In genomic region chr11:282630-283360, GRCh38 we compare ENCODE assay signal across 15 cellular contexts. TPM values are rescaled to one million over a fixed set of nuclear protein-coding genes. Genes with fewer than 3 reads are reported as not detected.
DNase-seq lines count a peak whose midpoint lies in the region; ATAC-seq and TF ChIP-seq lines count a peak whose summit lies in the region.
"Had no signal": no experiment of that assay in that cellular context is flagged by ENCODE, and none has a peak within 500 bp of the region (broad histone marks: within the 10 kb centered on the region; RNA-seq: fewer than 3 reads in every experiment).

No MANE protein-coding gene starts in this region.

- no peaks in the 10 kb centered on the region for H3K9me2 ChIP-seq in GM23248 (ENCODE audit: insufficient read depth)

- peak overlapping the region; percentile 88 to 93 (median 90) for H3K4me3 Mint-ChIP-seq in CD4-positive, alpha-beta memory T cell
- peak overlapping the region; percentile 65 for H3K4me3 Mint-ChIP-seq in activated T-helper 2 cell treated with anti-CD3 and anti-CD28 coated beads, Interferon-gamma antibody, Interleukin-2, Interleukin-4, amounts not matched to agents 10 μg/mL and 5 μg/mL and 100 μg/mL, durations not matched to agents 14 hours and 24 hours and 36 hours (ENCODE audit: low read depth)

- no peak overlapping the region for H3K4me2 ChIP-seq in GM23248 (ENCODE audit: unreplicated experiment)

- DNase-seq in 8988T (peak; percentile 62), GM23248 (no peak), NCI-H345 treated with DMSO at 0.1 percent for 48 hours (lab: John Stamatoyannopoulos, UW; ENCODE audit: unreplicated experiment) (no peak), hypothalamus (lab: John Stamatoyannopoulos, UW) (no peak), foreskin keratinocyte (no peak)
- peak in 1 of 5 donors; percentile 14 for DNase-seq in CD4-positive, alpha-beta memory T cell
- DNase-seq in activated T-helper 2 cell treated with anti-CD3 and anti-CD28 coated beads, Interferon-gamma antibody, Interleukin-2, Interleukin-4, amounts not matched to agents 10 μg/mL and 5 μg/mL and 100 μg/mL, durations not matched to agents 14 hours and 24 hours and 36 hours (ENCODE audit: low spot score), result no peak
- DNase-seq: brain microvascular endothelial cell; effector CD8-positive, alpha-beta T cell; NCI-H187; NCI-H526 had no signal

- H4K20me1 ChIP-seq in GM23248 (ENCODE audit: insufficient read depth), result no peaks in the 10 kb centered on the region

- no peak for ATAC-seq in foreskin keratinocyte
- ATAC-seq: right cardiac atrium had no signal

- no peaks in the 10 kb centered on the region for H3K36me3 ChIP-seq in CD4-positive, alpha-beta memory T cell (ENCODE audit: insufficient read depth, low read length)
- no peaks in the 10 kb centered on the region for H3K36me3 ChIP-seq in GM23248 (ENCODE audit: low read depth)
- H3K36me3 ChIP-seq: brain microvascular endothelial cell had no signal

- H3K9ac ChIP-seq in GM23248, result no peak overlapping the region

- H3K9me3 ChIP-seq in CD4-positive, alpha-beta memory T cell (ENCODE audit: control insufficient read depth in 1 of 2, low read length in 2 of 2), result no peaks in the 10 kb centered on the region
- H3K9me3 ChIP-seq in mononuclear cell (ENCODE audit: low read depth, low read length), result no peaks in the 10 kb centered on the region
- H3K9me3 ChIP-seq in GM23248 (ENCODE audit: low read depth), result no peaks in the 10 kb centered on the region

- in situ Hi-C loops in GM23248 (cut with MboI), result no loop called here

- intact Hi-C loops in CD4-positive, alpha-beta memory T cell (cut with micrococcal nuclease), result no loop called here
- intact Hi-C loops in activated T-helper 2 cell treated with anti-CD3 and anti-CD28 coated beads, Interferon-gamma antibody, Interleukin-2, Interleukin-4, amounts not matched to agents 10 μg/mL and 5 μg/mL and 100 μg/mL, durations not matched to agents 14 hours and 24 hours and 36 hours (cut with micrococcal nuclease), result no loop called here

- H3K4me1 ChIP-seq in CD4-positive, alpha-beta memory T cell (ENCODE audit: insufficient read depth, low read length), result peaks cover 74% of the 10 kb centered on the region
- H3K4me1 ChIP-seq in mononuclear cell (ENCODE audit: insufficient read depth, low read length) (peaks cover 61% of the 10 kb centered on the region), GM23248 (ENCODE audit: insufficient read depth) (no peaks in the 10 kb centered on the region), foreskin keratinocyte (no peaks in the 10 kb centered on the region)

- H3K4me1 Mint-ChIP-seq in CD4-positive, alpha-beta memory T cell, result peaks cover 30 to 70% (median 52%) of the 10 kb centered on the region in 4 donors
- peaks cover 39% of the 10 kb centered on the region for H3K4me1 Mint-ChIP-seq in activated T-helper 2 cell treated with anti-CD3 and anti-CD28 coated beads, Interferon-gamma antibody, Interleukin-2, Interleukin-4, amounts not matched to agents 10 μg/mL and 5 μg/mL and 100 μg/mL, durations not matched to agents 14 hours and 24 hours and 36 hours (ENCODE audit: low read depth)

- peaks cover 0 to 4% (median 0%) of the 10 kb centered on the region in 8 donors for H3K9me3 Mint-ChIP-seq in CD4-positive, alpha-beta memory T cell
- no peaks in the 10 kb centered on the region for H3K9me3 Mint-ChIP-seq in activated T-helper 2 cell treated with anti-CD3 and anti-CD28 coated beads, Interferon-gamma antibody, Interleukin-2, Interleukin-4, amounts not matched to agents 10 μg/mL and 5 μg/mL and 100 μg/mL, durations not matched to agents 14 hours and 24 hours and 36 hours

- POLR2A ChIA-PET in CD4-positive, alpha-beta memory T cell (lab: Charles Lee; ENCODE audit: partially characterized antibody), result interaction anchor here (1.0 to 14.3 kb wide), 11 partner anchors 9 to 76 kb away, joined by 3 to 549 read pairs (median 23); partner anchors contain the start of genes IFITM1, IFITM5, PGGHG and PSMD13

- H3K79me2 ChIP-seq in GM23248 (ENCODE audit: insufficient read depth), result no peaks in the 10 kb centered on the region

- peak overlapping the region in 5 of 7 donors; percentile 62 to 87 (median 86) for H3K27ac Mint-ChIP-seq in CD4-positive, alpha-beta memory T cell
- H3K27ac Mint-ChIP-seq in activated T-helper 2 cell treated with anti-CD3 and anti-CD28 coated beads, Interferon-gamma antibody, Interleukin-2, Interleukin-4, amounts not matched to agents 10 μg/mL and 5 μg/mL and 100 μg/mL, durations not matched to agents 14 hours and 24 hours and 36 hours, result no peak overlapping the region

- CTCF ChIA-PET in CD4-positive, alpha-beta memory T cell (lab: Charles Lee; ENCODE audit: partially characterized antibody), result interaction anchor here (1.1 to 8.4 kb wide), 5 partner anchors 15 to 167 kb away, joined by 6 to 81 read pairs (median 14); partner anchors contain the start of gene PTDSS2

- H3K27me3 Mint-ChIP-seq in CD4-positive, alpha-beta memory T cell, result no peaks in the 10 kb centered on the region
- peaks cover 45% of the 10 kb centered on the region for H3K27me3 Mint-ChIP-seq in activated T-helper 2 cell treated with anti-CD3 and anti-CD28 coated beads, Interferon-gamma antibody, Interleukin-2, Interleukin-4, amounts not matched to agents 10 μg/mL and 5 μg/mL and 100 μg/mL, durations not matched to agents 14 hours and 24 hours and 36 hours (ENCODE audit: low read depth)

- 39 to 46% methylated on average over 10 to 13 of the region's 13 CpGs for WGBS in GM23248 (ENCODE audit: low coverage in 1 of 2, low lambda C conversion rate in 2 of 2, missing lambda C conversion rate in 2 of 2), 2 experiments

- H3F3A ChIP-seq in GM23248 (ENCODE audit: insufficient read depth), result no peaks in the 10 kb centered on the region

- no peak for TF ChIP-seq CTCF in foreskin keratinocyte (conservative IDR thresholded peaks at IDR 0.05)

- H3K4me3 ChIP-seq in CD4-positive, alpha-beta memory T cell (ENCODE audit: low read length in 2 of 2), result no peak overlapping the region
- H3K4me3 ChIP-seq in mononuclear cell (ENCODE audit: low read length) (peak overlapping the region; percentile 45), GM23248 (no peak overlapping the region)

- H3K36me3 Mint-ChIP-seq in CD4-positive, alpha-beta memory T cell, result peaks cover 16 to 34% of the 10 kb centered on the region in 2 donors
- peaks cover 8% of the 10 kb centered on the region for H3K36me3 Mint-ChIP-seq in activated T-helper 2 cell treated with anti-CD3 and anti-CD28 coated beads, Interferon-gamma antibody, Interleukin-2, Interleukin-4, amounts not matched to agents 10 μg/mL and 5 μg/mL and 100 μg/mL, durations not matched to agents 14 hours and 24 hours and 36 hours (ENCODE audit: low read depth)

- H3K27ac ChIP-seq in CD4-positive, alpha-beta memory T cell (ENCODE audit: low read depth, low read length), result no peak overlapping the region
- no peak overlapping the region for H3K27ac ChIP-seq in GM23248
- no peak overlapping the region for H3K27ac ChIP-seq in foreskin keratinocyte
- H3K27ac ChIP-seq: brain microvascular endothelial cell, C4-2B had no signal

- H3K27me3 ChIP-seq in CD4-positive, alpha-beta memory T cell (ENCODE audit: insufficient read depth, low read length), result no peaks in the 10 kb centered on the region
- H3K27me3 ChIP-seq in mononuclear cell (ENCODE audit: insufficient read depth, low read length) (peaks cover 35% of the 10 kb centered on the region), GM23248 (replicated peaks; ENCODE audit: insufficient read depth) (peaks cover 56% of the 10 kb centered on the region), foreskin keratinocyte (peaks cover 70% of the 10 kb centered on the region)

- H2AFZ ChIP-seq in GM23248, result no peak overlapping the region

RNA-seq across cellular contexts. Expression of gene NLRP6, which starts 4.6 kb away (rescaled TPM):
- total RNA-seq in CD4-positive, alpha-beta memory T cell, result 10 to 100 TPM; 25.9 to 26.3 TPM
- 10 to 100 TPM in 1 of 2 donors, 1 to 10 TPM in 1; 1.4 to 10.8 TPM for polyA plus RNA-seq in CD4-positive, alpha-beta memory T cell
- total RNA-seq in activated T-helper 2 cell treated with anti-CD3 and anti-CD28 coated beads, Interferon-gamma antibody, Interleukin-2, Interleukin-4, amounts not matched to agents 10 μg/mL and 5 μg/mL and 100 μg/mL, durations not matched to agents 14 hours and 24 hours and 36 hours, result 0.97 and 1.1 TPM in 2 replicates
- 9.7 TPM for total RNA-seq in mononuclear cell
- total RNA-seq in GM23248 (2014; rRNA removed; shearing (Covaris generic)), result not detected in 2 replicates
- polyA plus RNA-seq in GM23248 (2016; fragmentation: Nextera tagmentation; extraction: Ambion mirVana), result not detected in 2 replicates
- total RNA-seq in foreskin keratinocyte, result not detected in 2 replicates
- polyA plus RNA-seq in foreskin keratinocyte, result not detected in 2 replicates
- total RNA-seq: frontal cortex had no signal

RNA-seq across cellular contexts. Expression of gene PGGHG, which starts 6.1 kb away (rescaled TPM):
- 100 to 1,000 TPM; 304 TPM for total RNA-seq in CD4-positive, alpha-beta memory T cell
- 1 to 10 TPM; 3.0 to 5.6 TPM for polyA plus RNA-seq in CD4-positive, alpha-beta memory T cell
- 62.0 and 62.8 TPM in 2 replicates for total RNA-seq in activated T-helper 2 cell treated with anti-CD3 and anti-CD28 coated beads, Interferon-gamma antibody, Interleukin-2, Interleukin-4, amounts not matched to agents 10 μg/mL and 5 μg/mL and 100 μg/mL, durations not matched to agents 14 hours and 24 hours and 36 hours
- total RNA-seq in mononuclear cell (85.2 TPM), foreskin keratinocyte (7.3 and 12.3 TPM in 2 replicates)
- total RNA-seq in GM23248 (2014; rRNA removed; shearing (Covaris generic)), result 14.2 and 23.1 TPM in 2 replicates
- polyA plus RNA-seq in GM23248 (2016; fragmentation: Nextera tagmentation; extraction: Ambion mirVana) (4.4 and 4.6 TPM in 2 replicates), foreskin keratinocyte (7.5 and 10.2 TPM in 2 replicates)

RNA-seq across cellular contexts. Expression of gene IFITM5, which starts 16.5 kb away (rescaled TPM):
- not detected for total RNA-seq in CD4-positive, alpha-beta memory T cell
- not detected for polyA plus RNA-seq in CD4-positive, alpha-beta memory T cell
- not detected in 2 replicates for total RNA-seq in activated T-helper 2 cell treated with anti-CD3 and anti-CD28 coated beads, Interferon-gamma antibody, Interleukin-2, Interleukin-4, amounts not matched to agents 10 μg/mL and 5 μg/mL and 100 μg/mL, durations not matched to agents 14 hours and 24 hours and 36 hours
- total RNA-seq in mononuclear cell (not detected), foreskin keratinocyte (not detected in 2 replicates)
- not detected in 2 replicates for total RNA-seq in GM23248 (2014; rRNA removed; shearing (Covaris generic))
- polyA plus RNA-seq in GM23248 (2016; fragmentation: Nextera tagmentation; extraction: Ambion mirVana) (not detected in 2 replicates), foreskin keratinocyte (not detected in 2 replicates)
- total RNA-seq: frontal cortex, right cardiac atrium had no signal
- polyA plus RNA-seq: right cardiac atrium had no signal

RNA-seq across cellular contexts. Expression of gene IFITM2, which starts 24.8 kb away (rescaled TPM):
- total RNA-seq in CD4-positive, alpha-beta memory T cell, result 100 to 1,000 TPM; 202 to 203 TPM
- polyA plus RNA-seq in CD4-positive, alpha-beta memory T cell, result 1,000 to 10,000 TPM; 2,491 to 3,716 TPM
- 680 and 689 TPM in 2 replicates for total RNA-seq in activated T-helper 2 cell treated with anti-CD3 and anti-CD28 coated beads, Interferon-gamma antibody, Interleukin-2, Interleukin-4, amounts not matched to agents 10 μg/mL and 5 μg/mL and 100 μg/mL, durations not matched to agents 14 hours and 24 hours and 36 hours
- total RNA-seq in mononuclear cell (52.9 TPM), foreskin keratinocyte (224 and 342 TPM in 2 replicates)
- 75.2 and 104 TPM in 2 replicates for total RNA-seq in GM23248 (2014; rRNA removed; shearing (Covaris generic))
- polyA plus RNA-seq in GM23248 (2016; fragmentation: Nextera tagmentation; extraction: Ambion mirVana) (1,025 and 1,029 TPM in 2 replicates), foreskin keratinocyte (39.8 and 55.8 TPM in 2 replicates)

RNA-seq across cellular contexts. Expression of gene IFITM1, which starts 31.0 kb away (rescaled TPM):
- total RNA-seq in CD4-positive, alpha-beta memory T cell, result 100 to 1,000 TPM; 119 to 121 TPM
- polyA plus RNA-seq in CD4-positive, alpha-beta memory T cell, result 1,000 to 10,000 TPM; 2,073 to 2,173 TPM
- total RNA-seq in activated T-helper 2 cell treated with anti-CD3 and anti-CD28 coated beads, Interferon-gamma antibody, Interleukin-2, Interleukin-4, amounts not matched to agents 10 μg/mL and 5 μg/mL and 100 μg/mL, durations not matched to agents 14 hours and 24 hours and 36 hours, result 256 and 260 TPM in 2 replicates
- total RNA-seq in mononuclear cell, result 276 TPM
- total RNA-seq in GM23248 (2014; rRNA removed; shearing (Covaris generic)), result 72.7 and 77.3 TPM in 2 replicates
- 180 and 187 TPM in 2 replicates for polyA plus RNA-seq in GM23248 (2016; fragmentation: Nextera tagmentation; extraction: Ambion mirVana)
- total RNA-seq in foreskin keratinocyte, result 399 and 491 TPM in 2 replicates
- 615 and 795 TPM in 2 replicates for polyA plus RNA-seq in foreskin keratinocyte
